Comparison of ENCODE assay signal across 1 cellular context in genomic region chr19:10290876-10291553, GRCh38.
TF ChIP-seq lines count a peak whose summit lies in the region.

No MANE protein-coding gene starts in this region.

TF ChIP-seq in HepG2, 621 proteins besides CTCF, POLR2A, EP300 and RAD21 (continues in another document):
- TF ChIP-seq ARNT2 (CRISPR knock-in tag; IDR thresholded peaks at IDR 0.05; ENCODE audit: low read depth) (no peak), ZNF572 (CRISPR knock-in tag; IDR thresholded peaks at IDR 0.05) (no peak), CENPBD1 (CRISPR knock-in tag; IDR thresholded peaks at IDR 0.05; ENCODE audit: borderline replicate concordance, low read depth) (no peak), CEBPG (CRISPR knock-in tag; IDR thresholded peaks at IDR 0.05) (no peak), TCF7L2 (IDR thresholded peaks at IDR 0.05; ENCODE audit: low read depth, low read length) (no peak), PCBP1 (IDR thresholded peaks at IDR 0.05; ENCODE audit: borderline replicate concordance, low read depth, low read length) (0 out of 2 replicates have a peak, but pooled peaks have one; percentile 19), ZNF558 (CRISPR knock-in tag; IDR thresholded peaks at IDR 0.05; ENCODE audit: borderline replicate concordance) (0 out of 2 replicates have a peak, but pooled peaks have one; percentile 66), ZSCAN31 (CRISPR knock-in tag; IDR thresholded peaks at IDR 0.05; ENCODE audit: low read depth) (no peak), ZNF777 (CRISPR knock-in tag; IDR thresholded peaks at IDR 0.05) (0 out of 2 replicates have a peak, but pooled peaks have one; percentile 31), ETV6 (CRISPR knock-in tag; conservative IDR thresholded peaks at IDR 0.05) (no peak), REL (CRISPR knock-in tag; conservative IDR thresholded peaks at IDR 0.05) (0 out of 2 replicates have a peak, but pooled peaks have one; percentile 54), ZSCAN25 (CRISPR knock-in tag; IDR thresholded peaks at IDR 0.05) (0 out of 2 replicates have a peak, but pooled peaks have one; percentile 20), KLF6 (CRISPR knock-in tag; IDR thresholded peaks at IDR 0.05) (0 out of 2 replicates have a peak, but pooled peaks have one; percentile 65), ATF7-NPFF (CRISPR knock-in tag; IDR thresholded peaks at IDR 0.05; ENCODE audit: low read depth) (0 out of 2 replicates have a peak, but pooled peaks have one; percentile 29), CENPX (CRISPR knock-in tag; IDR thresholded peaks at IDR 0.05) (no peak), ZHX2 (IDR thresholded peaks at IDR 0.05; ENCODE audit: low read depth) (no peak), ZHX2 (CRISPR knock-in tag; IDR thresholded peaks at IDR 0.05; ENCODE audit: borderline replicate concordance) (no peak), ZFP41 (CRISPR knock-in tag; IDR thresholded peaks at IDR 0.05; ENCODE audit: borderline replicate concordance) (no peak), ZMYM3 (CRISPR knock-in tag; IDR thresholded peaks at IDR 0.05) (no peak), ZKSCAN1 (IDR thresholded peaks at IDR 0.05; ENCODE audit: low read length) (no peak), HNRNPL (IDR thresholded peaks at IDR 0.05; ENCODE audit: low read depth, low read length) (no peak), SATB2 (CRISPR knock-in tag; IDR thresholded peaks at IDR 0.05) (no peak), ZNF780A (CRISPR knock-in tag; IDR thresholded peaks at IDR 0.05) (no peak), ZNF800 (CRISPR knock-in tag; IDR thresholded peaks at IDR 0.05) (peak; percentile 94; the same call in 1 of the 2 replicates), CBX2 (IDR thresholded peaks at IDR 0.05; ENCODE audit: low read depth, low read length) (no peak), CBX2 (CRISPR knock-in tag; IDR thresholded peaks at IDR 0.05; ENCODE audit: low read depth) (no peak), MED13 (CRISPR knock-in tag; IDR thresholded peaks at IDR 0.05) (no peak), SOX6 (IDR thresholded peaks at IDR 0.05) (no peak), SOX6 (CRISPR knock-in tag; IDR thresholded peaks at IDR 0.05) (peak; percentile 40; the same call in 1 of the 2 replicates), NCOA5 (CRISPR knock-in tag; IDR thresholded peaks at IDR 0.05) (no peak), UBTF (CRISPR knock-in tag; IDR thresholded peaks at IDR 0.05) (peak; percentile 36; the same call in 1 of the 2 replicates), ZNF235 (CRISPR knock-in tag; IDR thresholded peaks at IDR 0.05; ENCODE audit: borderline replicate concordance) (no peak), E2F5 (CRISPR knock-in tag; conservative IDR thresholded peaks at IDR 0.05) (no peak), AGO1 (IDR thresholded peaks at IDR 0.05; ENCODE audit: low read depth, low read length, poor library complexity, severe bottlenecking) (peak; percentile 18), IRX3 (CRISPR knock-in tag; IDR thresholded peaks at IDR 0.05; ENCODE audit: borderline replicate concordance, low read depth) (no peak), PHF21A (CRISPR knock-in tag; IDR thresholded peaks at IDR 0.05) (no peak), RAD51 (IDR thresholded peaks at IDR 0.05; ENCODE audit: borderline replicate concordance) (no peak), ZNF180 (CRISPR knock-in tag; IDR thresholded peaks at IDR 0.05; ENCODE audit: borderline replicate concordance, low read depth) (peak; percentile 35; the same call in 1 of the 2 replicates), PHF8 (CRISPR knock-in tag; IDR thresholded peaks at IDR 0.05) (no peak), STAG1 (CRISPR knock-in tag; IDR thresholded peaks at IDR 0.05) (no peak), ZNF891 (CRISPR knock-in tag; IDR thresholded peaks at IDR 0.05) (no peak), RXRA (CRISPR knock-in tag; IDR thresholded peaks at IDR 0.05) (no peak; the same call in 1 of the 2 replicates), SMAD3 (CRISPR knock-in tag; IDR thresholded peaks at IDR 0.05) (no peak), ZNF75D (CRISPR knock-in tag; IDR thresholded peaks at IDR 0.05; ENCODE audit: borderline replicate concordance) (no peak), ZSCAN22 (CRISPR knock-in tag; IDR thresholded peaks at IDR 0.05) (no peak)
- TF ChIP-seq, protein P1, sequence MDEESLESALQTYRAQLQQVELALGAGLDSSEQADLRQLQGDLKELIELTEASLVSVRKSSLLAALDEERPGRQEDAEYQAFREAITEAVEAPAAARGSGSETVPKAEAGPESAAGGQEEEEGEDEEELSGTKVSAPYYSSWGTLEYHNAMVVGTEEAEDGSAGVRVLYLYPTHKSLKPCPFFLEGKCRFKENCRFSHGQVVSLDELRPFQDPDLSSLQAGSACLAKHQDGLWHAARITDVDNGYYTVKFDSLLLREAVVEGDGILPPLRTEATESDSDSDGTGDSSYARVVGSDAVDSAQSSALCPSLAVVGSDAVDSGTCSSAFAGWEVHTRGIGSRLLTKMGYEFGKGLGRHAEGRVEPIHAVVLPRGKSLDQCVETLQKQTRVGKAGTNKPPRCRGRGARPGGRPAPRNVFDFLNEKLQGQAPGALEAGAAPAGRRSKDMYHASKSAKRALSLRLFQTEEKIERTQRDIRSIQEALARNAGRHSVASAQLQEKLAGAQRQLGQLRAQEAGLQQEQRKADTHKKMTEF (CRISPR knock-in tag; IDR thresholded peaks at IDR 0.05) = peak; percentile 26; the same call in 1 of the 2 replicates
- TF ChIP-seq, protein P2, sequence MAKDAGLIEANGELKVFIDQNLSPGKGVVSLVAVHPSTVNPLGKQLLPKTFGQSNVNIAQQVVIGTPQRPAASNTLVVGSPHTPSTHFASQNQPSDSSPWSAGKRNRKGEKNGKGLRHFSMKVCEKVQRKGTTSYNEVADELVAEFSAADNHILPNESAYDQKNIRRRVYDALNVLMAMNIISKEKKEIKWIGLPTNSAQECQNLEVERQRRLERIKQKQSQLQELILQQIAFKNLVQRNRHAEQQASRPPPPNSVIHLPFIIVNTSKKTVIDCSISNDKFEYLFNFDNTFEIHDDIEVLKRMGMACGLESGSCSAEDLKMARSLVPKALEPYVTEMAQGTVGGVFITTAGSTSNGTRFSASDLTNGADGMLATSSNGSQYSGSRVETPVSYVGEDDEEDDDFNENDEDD (CRISPR knock-in tag; IDR thresholded peaks at IDR 0.05; ENCODE audit: borderline replicate concordance) = peak; percentile 6; the same call in 1 of the 2 replicates
- TF ChIP-seq, protein P3, sequence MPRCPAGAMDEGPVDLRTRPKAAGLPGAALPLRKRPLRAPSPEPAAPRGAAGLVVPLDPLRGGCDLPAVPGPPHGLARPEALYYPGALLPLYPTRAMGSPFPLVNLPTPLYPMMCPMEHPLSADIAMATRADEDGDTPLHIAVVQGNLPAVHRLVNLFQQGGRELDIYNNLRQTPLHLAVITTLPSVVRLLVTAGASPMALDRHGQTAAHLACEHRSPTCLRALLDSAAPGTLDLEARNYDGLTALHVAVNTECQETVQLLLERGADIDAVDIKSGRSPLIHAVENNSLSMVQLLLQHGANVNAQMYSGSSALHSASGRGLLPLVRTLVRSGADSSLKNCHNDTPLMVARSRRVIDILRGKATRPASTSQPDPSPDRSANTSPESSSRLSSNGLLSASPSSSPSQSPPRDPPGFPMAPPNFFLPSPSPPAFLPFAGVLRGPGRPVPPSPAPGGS (CRISPR knock-in tag; IDR thresholded peaks at IDR 0.05) = peak; percentile 63; the same call in 1 of the 2 replicates
- TF ChIP-seq, protein P4, sequence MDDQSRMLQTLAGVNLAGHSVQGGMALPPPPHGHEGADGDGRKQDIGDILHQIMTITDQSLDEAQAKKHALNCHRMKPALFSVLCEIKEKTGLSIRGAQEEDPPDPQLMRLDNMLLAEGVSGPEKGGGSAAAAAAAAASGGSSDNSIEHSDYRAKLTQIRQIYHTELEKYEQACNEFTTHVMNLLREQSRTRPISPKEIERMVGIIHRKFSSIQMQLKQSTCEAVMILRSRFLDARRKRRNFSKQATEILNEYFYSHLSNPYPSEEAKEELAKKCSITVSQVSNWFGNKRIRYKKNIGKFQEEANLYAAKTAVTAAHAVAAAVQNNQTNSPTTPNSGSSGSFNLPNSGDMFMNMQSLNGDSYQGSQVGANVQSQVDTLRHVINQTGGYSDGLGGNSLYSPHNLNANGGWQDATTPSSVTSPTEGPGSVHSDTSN (CRISPR knock-in tag; IDR thresholded peaks at IDR 0.05; ENCODE audit: borderline replicate concordance) = no peak
- TF ChIP-seq, protein P5, sequence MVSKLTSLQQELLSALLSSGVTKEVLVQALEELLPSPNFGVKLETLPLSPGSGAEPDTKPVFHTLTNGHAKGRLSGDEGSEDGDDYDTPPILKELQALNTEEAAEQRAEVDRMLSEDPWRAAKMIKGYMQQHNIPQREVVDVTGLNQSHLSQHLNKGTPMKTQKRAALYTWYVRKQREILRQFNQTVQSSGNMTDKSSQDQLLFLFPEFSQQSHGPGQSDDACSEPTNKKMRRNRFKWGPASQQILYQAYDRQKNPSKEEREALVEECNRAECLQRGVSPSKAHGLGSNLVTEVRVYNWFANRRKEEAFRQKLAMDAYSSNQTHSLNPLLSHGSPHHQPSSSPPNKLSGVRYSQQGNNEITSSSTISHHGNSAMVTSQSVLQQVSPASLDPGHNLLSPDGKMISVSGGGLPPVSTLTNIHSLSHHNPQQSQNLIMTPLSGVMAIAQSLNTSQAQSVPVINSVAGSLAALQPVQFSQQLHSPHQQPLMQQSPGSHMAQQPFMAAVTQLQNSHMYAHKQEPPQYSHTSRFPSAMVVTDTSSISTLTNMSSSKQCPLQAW (CRISPR knock-in tag; IDR thresholded peaks at IDR 0.05) = no peak; the same call in 1 of the 2 replicates
